ENCODE assay signal across 9 cellular contexts in the genomic region with DNA sequence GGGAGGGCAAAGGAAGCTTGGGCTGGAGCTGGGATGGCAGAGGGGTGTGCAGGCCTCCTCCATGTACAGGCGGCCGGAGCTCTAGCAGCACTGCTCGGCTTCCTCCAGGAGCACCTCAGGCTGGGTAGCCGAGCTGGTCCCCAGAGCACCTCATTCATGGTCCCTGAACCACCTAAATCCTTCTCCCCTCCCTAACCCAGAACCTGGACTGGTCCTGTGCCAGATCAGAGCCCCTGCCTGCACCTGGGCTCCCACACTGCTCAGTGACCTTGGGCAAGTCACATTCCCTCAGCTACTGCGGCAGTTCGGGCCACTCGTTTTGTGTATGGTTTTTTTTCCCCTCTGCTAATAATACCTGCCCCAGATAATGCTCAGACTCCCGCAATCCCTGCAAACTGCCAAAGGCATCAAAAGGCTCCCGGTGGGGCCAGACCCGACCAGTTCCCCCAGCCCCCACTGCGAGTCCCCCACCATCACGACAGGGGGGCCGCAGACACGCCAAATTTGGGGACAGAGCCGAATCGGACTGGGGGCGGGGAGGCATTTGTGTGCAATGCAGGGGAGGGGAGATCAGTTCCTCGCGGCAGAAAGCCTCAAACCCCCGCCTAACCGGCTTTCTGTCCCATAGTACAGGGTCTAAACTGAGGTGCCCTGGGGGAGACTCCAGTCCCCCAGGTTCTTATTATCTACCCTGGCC. TPM values are rescaled to one million over a fixed set of nuclear protein-coding genes. Genes with fewer than 3 reads are reported as not detected.
DNase-seq lines count a peak whose midpoint lies in the region; TF ChIP-seq lines count a peak whose summit lies in the region.
"Had no signal": no experiment of that assay in that cellular context is flagged by ENCODE, and none has a peak within 500 bp of the region (broad histone marks: within the 10 kb centered on the region; RNA-seq: fewer than 3 reads in every experiment).

No MANE protein-coding gene starts in this region.

- H3K4me1 ChIP-seq in ACC112 (ENCODE audit: control insufficient read depth, insufficient read depth, low read length, unreplicated experiment): peaks cover 50% of the 10 kb centered on the region
- peaks cover 10% of the 10 kb centered on the region for H3K4me1 ChIP-seq in mesendoderm (ENCODE audit: control insufficient read depth, low read depth, low read length)

- H3K79me2 ChIP-seq in ACC112 (ENCODE audit: control insufficient read depth, insufficient read depth, low read length, unreplicated experiment) (peaks cover 66% of the 10 kb centered on the region), mesendoderm (ENCODE audit: control insufficient read depth, insufficient read depth, low read length) (peaks cover 14% of the 10 kb centered on the region)

- no peaks in the 10 kb centered on the region for H3K27me3 Mint-ChIP-seq in brain

- H3K27ac Mint-ChIP-seq in brain: peak overlapping the region; percentile 16 to 93 (median 62)

- H3K27ac ChIP-seq in ACC112 (ENCODE audit: low read depth, low read length) (no peak overlapping the region), mesendoderm (ENCODE audit: low read depth, low read length) (no peak overlapping the region)

- no peak overlapping the region for H2BK5ac ChIP-seq in mesendoderm (ENCODE audit: low read length)

- H4K5ac ChIP-seq in mesendoderm (ENCODE audit: low read length): no peak overlapping the region

- no peak overlapping the region for H2BK15ac ChIP-seq in mesendoderm (replicated peaks; ENCODE audit: low read depth)

- peak overlapping the region; percentile 92 for H3K4me3 ChIP-seq in ACC112 (ENCODE audit: low read depth, low read length)
- peak overlapping the region; percentile 71 for H3K4me3 ChIP-seq in HFF-Myc (replicated peaks; ENCODE audit: low read depth, low read length)
- peak overlapping the region; percentile 39 for H3K4me3 ChIP-seq in mesendoderm (ENCODE audit: low read length)

- DNase-seq in HFF-Myc (ENCODE audit: extremely low read depth, low read depth) (no peak), mesendoderm (no peak), AML-193 (lab: John Stamatoyannopoulos, UW) (no peak), NCI-H510A (lab: John Stamatoyannopoulos, UW) (no peak), SKM-1 (lab: John Stamatoyannopoulos, UW; ENCODE audit: unreplicated experiment) (no peak), NCI-H2029 (lab: John Stamatoyannopoulos, UW) (no peak)
- DNase-seq: NCI-H1105 treated with DMSO at 0.1 percent for 48 hours had no signal

- H2AFZ ChIP-seq in ACC112 (ENCODE audit: low read length, unreplicated experiment): peak overlapping the region; percentile 49

- peak overlapping the region; percentile 85 for H3K23ac ChIP-seq in mesendoderm (ENCODE audit: low read length)

- H3K36me3 Mint-ChIP-seq in brain: no peaks in the 10 kb centered on the region

- no peak overlapping the region for H2AK5ac ChIP-seq in mesendoderm (ENCODE audit: low read length)

- peak overlapping the region; percentile 52 for H3K56ac ChIP-seq in mesendoderm (ENCODE audit: low read length)

- H3K18ac ChIP-seq in mesendoderm (ENCODE audit: low read length): peak overlapping the region; percentile 80

- no peaks in the 10 kb centered on the region for H3K36me3 ChIP-seq in ACC112 (ENCODE audit: insufficient read depth, low read length)
- no peaks in the 10 kb centered on the region for H3K36me3 ChIP-seq in mesendoderm (ENCODE audit: control insufficient read depth, insufficient read depth, low read length)

- peaks cover 54% of the 10 kb centered on the region for H3K4me1 Mint-ChIP-seq in brain

- H2BK120ac ChIP-seq in mesendoderm (ENCODE audit: low read depth, low read length): no peak overlapping the region

- peaks cover 0 to 2% (median 0%) of the 10 kb centered on the region in 5 experiments for H3K9me3 Mint-ChIP-seq in brain

- H3K4me2 ChIP-seq in mesendoderm (ENCODE audit: low read length): peak overlapping the region; percentile 65

- peak overlapping the region; percentile 71 for H3K9ac ChIP-seq in mesendoderm (ENCODE audit: low read length)

- no CpG with 5 or more reads among the region's 21 CpGs for WGBS in mesendoderm (ENCODE audit: extremely low coverage, insufficient coverage, low lambda C conversion rate)

- no peak overlapping the region for H3K4ac ChIP-seq in mesendoderm (ENCODE audit: low read depth, low read length)

- H3K4me3 Mint-ChIP-seq in brain: peak overlapping the region; percentile 86 to 92 (median 87)

- TF ChIP-seq CTCF in HFF-Myc (IDR thresholded peaks at IDR 0.05; ENCODE audit: low read depth, low read length, missing control alignments) (no peak), brain (conservative IDR thresholded peaks at IDR 0.05) (no peak)

- peaks cover 20% of the 10 kb centered on the region for H3K79me1 ChIP-seq in mesendoderm (ENCODE audit: low read length)

- H4K8ac ChIP-seq in mesendoderm (ENCODE audit: low read depth, low read length): no peak overlapping the region

- no peaks in the 10 kb centered on the region for H3K27me3 ChIP-seq in ACC112 (ENCODE audit: insufficient read depth, low read length)
- no peaks in the 10 kb centered on the region for H3K27me3 ChIP-seq in mesendoderm (ENCODE audit: insufficient read depth, low read length, poor library complexity)

RNA-seq across cellular contexts. Expression of a gene that starts 1.3 kb away (rescaled TPM):
- 22.2 TPM for polyA plus RNA-seq in brain (ENCODE audit: insufficient read depth, low read depth, low replicate concordance)
- 9.6 TPM for polyA plus RNA-seq in mesendoderm (2013, experiment 1 of 2)
- polyA plus RNA-seq in mesendoderm (2013, experiment 2 of 2): 10.6 TPM

RNA-seq across cellular contexts. Expression of a gene that starts 28.5 kb away (rescaled TPM):
- 156 TPM for polyA plus RNA-seq in brain (ENCODE audit: insufficient read depth, low read depth, low replicate concordance)
- polyA plus RNA-seq in mesendoderm (2013, experiment 1 of 2): 38.7 TPM
- polyA plus RNA-seq in mesendoderm (2013, experiment 2 of 2): 39.7 TPM

Comparison
In these comparisons a context has a peak if more than half of its experiments do, and no peak if none do; other contexts are left out.
1. H3K4me3 ChIP-seq: peak in every context shown above with its lines; median percentile 92 in ACC112; 71 in HFF-Myc; 39 in mesendoderm.